1 cellular context compared by ENCODE assay signal in genomic region chr17:2776589-2777241, GRCh38.
TF ChIP-seq lines count a peak whose summit lies in the region.

No MANE protein-coding gene starts in this region.

TF ChIP-seq in HEK293, 187 proteins besides CTCF, POLR2A, EP300 and RAD21 (continued from another document and continues in another):
- TF ChIP-seq ZBTB7A (tag by site-specific recombination; IDR thresholded peaks at IDR 0.05; ENCODE audit: low read depth) (0 out of 2 replicates have a peak, but pooled peaks have one; percentile 38), ZNF777 (tag by site-specific recombination; IDR thresholded peaks at IDR 0.05; ENCODE audit: borderline replicate concordance) (peak; percentile 84; the same call in 1 of the 2 replicates), TCF7L2 (IDR thresholded peaks at IDR 0.05; ENCODE audit: borderline replicate concordance, low read depth, low read length) (no peak), ZNF518A (tag by site-specific recombination; conservative IDR thresholded peaks at IDR 0.05; ENCODE audit: low read depth) (no peak), ZNF521 (tag by site-specific recombination; IDR thresholded peaks at IDR 0.05) (no peak), ZFP69B (tag by site-specific recombination; IDR thresholded peaks at IDR 0.05) (no peak), ZBTB20 (tag by site-specific recombination; IDR thresholded peaks at IDR 0.05) (peak; percentile 11; the same call in 1 of the 2 replicates), ZNF623 (tag by site-specific recombination; IDR thresholded peaks at IDR 0.05) (no peak), PRDM10 (tag by site-specific recombination; IDR thresholded peaks at IDR 0.05) (0 out of 2 replicates have a peak, but pooled peaks have one; percentile 11), ZNF48 (tag by site-specific recombination; IDR thresholded peaks at IDR 0.05) (no peak), ZBTB11 (tag by site-specific recombination; conservative IDR thresholded peaks at IDR 0.05; ENCODE audit: low read depth) (no peak), SP3 (tag by site-specific recombination; IDR thresholded peaks at IDR 0.05) (peak; percentile 56), ZBTB10 (tag by site-specific recombination; IDR thresholded peaks at IDR 0.05) (peak; percentile 66; the same call in 1 of the 2 replicates), ZFP41 (tag by site-specific recombination; IDR thresholded peaks at IDR 0.05; ENCODE audit: borderline replicate concordance) (no peak), ZNF660 (tag by site-specific recombination; IDR thresholded peaks at IDR 0.05) (no peak), ZNF214 (tag by site-specific recombination; IDR thresholded peaks at IDR 0.05; ENCODE audit: borderline replicate concordance) (no peak), ZNF266 (tag by site-specific recombination; IDR thresholded peaks at IDR 0.05; ENCODE audit: low read depth) (no peak), ZXDB (tag by site-specific recombination; IDR thresholded peaks at IDR 0.05) (no peak), GLIS2 (tag by site-specific recombination; IDR thresholded peaks at IDR 0.05) (peak; percentile 63; the same call in 1 of the 2 replicates), ZNF37A (tag by site-specific recombination; IDR thresholded peaks at IDR 0.05) (no peak), ZNF549 (tag by site-specific recombination; IDR thresholded peaks at IDR 0.05) (no peak), ZFP3 (tag by site-specific recombination; IDR thresholded peaks at IDR 0.05; ENCODE audit: low read depth) (no peak), ZBTB21 (tag by site-specific recombination; IDR thresholded peaks at IDR 0.05) (no peak), ZNF202 (tag by site-specific recombination; IDR thresholded peaks at IDR 0.05; ENCODE audit: borderline replicate concordance) (no peak), ZBTB26 (tag by site-specific recombination; optimal IDR thresholded peaks at IDR 0.05) (peak; percentile 59), GLIS1 (tag by site-specific recombination; IDR thresholded peaks at IDR 0.05) (0 out of 2 replicates have a peak, but pooled peaks have one; percentile 7), PRDM4 (tag by site-specific recombination; IDR thresholded peaks at IDR 0.05) (no peak), SP7 (tag by site-specific recombination; IDR thresholded peaks at IDR 0.05) (no peak), ZNF362 (tag by site-specific recombination; IDR thresholded peaks at IDR 0.05) (no peak), ZNF473 (tag by site-specific recombination; IDR thresholded peaks at IDR 0.05) (no peak), ZNF830 (tag by site-specific recombination; IDR thresholded peaks at IDR 0.05; ENCODE audit: low read depth) (no peak), ZNF354C (tag by site-specific recombination; IDR thresholded peaks at IDR 0.05; ENCODE audit: borderline replicate concordance, low read depth) (no peak)
- TF ChIP-seq, protein P1, sequence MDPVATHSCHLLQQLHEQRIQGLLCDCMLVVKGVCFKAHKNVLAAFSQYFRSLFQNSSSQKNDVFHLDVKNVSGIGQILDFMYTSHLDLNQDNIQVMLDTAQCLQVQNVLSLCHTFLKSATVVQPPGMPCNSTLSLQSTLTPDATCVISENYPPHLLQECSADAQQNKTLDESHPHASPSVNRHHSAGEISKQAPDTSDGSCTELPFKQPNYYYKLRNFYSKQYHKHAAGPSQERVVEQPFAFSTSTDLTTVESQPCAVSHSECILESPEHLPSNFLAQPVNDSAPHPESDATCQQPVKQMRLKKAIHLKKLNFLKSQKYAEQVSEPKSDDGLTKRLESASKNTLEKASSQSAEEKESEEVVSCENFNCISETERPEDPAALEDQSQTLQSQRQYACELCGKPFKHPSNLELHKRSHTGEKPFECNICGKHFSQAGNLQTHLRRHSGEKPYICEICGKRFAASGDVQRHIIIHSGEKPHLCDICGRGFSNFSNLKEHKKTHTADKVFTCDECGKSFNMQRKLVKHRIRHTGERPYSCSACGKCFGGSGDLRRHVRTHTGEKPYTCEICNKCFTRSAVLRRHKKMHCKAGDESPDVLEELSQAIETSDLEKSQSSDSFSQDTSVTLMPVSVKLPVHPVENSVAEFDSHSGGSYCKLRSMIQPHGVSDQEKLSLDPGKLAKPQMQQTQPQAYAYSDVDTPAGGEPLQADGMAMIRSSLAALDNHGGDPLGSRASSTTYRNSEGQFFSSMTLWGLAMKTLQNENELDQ (tag by site-specific recombination; IDR thresholded peaks at IDR 0.05; ENCODE audit: low read depth): no peak
